In the genomic region with DNA sequence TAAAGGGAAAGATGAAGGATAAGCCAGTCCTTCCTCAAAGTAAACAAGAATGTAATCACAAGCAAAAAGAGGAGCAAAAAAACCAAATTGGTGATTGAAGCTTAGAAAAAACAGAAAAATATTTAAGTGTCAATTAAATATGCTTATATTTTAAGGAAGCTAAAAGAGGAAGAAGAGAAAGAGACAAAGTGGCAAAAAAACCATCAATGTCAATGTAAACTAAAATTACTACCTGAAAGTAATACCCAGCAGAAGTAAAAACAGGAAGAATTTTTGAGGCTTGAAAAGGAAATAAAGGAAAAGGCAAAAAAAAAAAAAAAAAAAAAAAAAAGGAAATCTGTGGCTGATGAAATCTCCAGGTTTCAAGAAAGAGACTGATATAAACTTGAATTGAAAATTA, we compare ENCODE assay signal across 29 cellular contexts. TPM values are rescaled to one million over a fixed set of nuclear protein-coding genes. Genes with fewer than 3 reads are reported as not detected.
DNase-seq lines count a peak whose midpoint lies in the region; ATAC-seq, FAIRE-seq and TF ChIP-seq lines count a peak whose summit lies in the region.
"Had no signal": no experiment of that assay in that cellular context is flagged by ENCODE, and none has a peak within 500 bp of the region (broad histone marks: within the 10 kb centered on the region; RNA-seq: fewer than 3 reads in every experiment).

No MANE protein-coding gene starts in this region.

- no peaks in the 10 kb centered on the region for H3K9me3 ChIP-seq in left ventricle myocardium inferior (replicated peaks)
- H3K9me3 ChIP-seq: MG63, psoas muscle, upper lobe of right lung had no signal

- H3K4me1 Mint-ChIP-seq in WTC11 (peaks cover 66% of the 10 kb centered on the region), chondrocyte (ENCODE audit: low read depth) (peaks cover 30% of the 10 kb centered on the region)

- no peaks in the 10 kb centered on the region for H3K27me3 Mint-ChIP-seq in WTC11 (ENCODE audit: low read depth)
- no peaks in the 10 kb centered on the region for H3K27me3 Mint-ChIP-seq in chondrocyte (ENCODE audit: low read depth)

- H3K36me3 Mint-ChIP-seq in WTC11 (peaks cover 3% of the 10 kb centered on the region; the same call in 1 of the 2 replicates), chondrocyte (ENCODE audit: low read depth) (no peaks in the 10 kb centered on the region)
- H3K36me3 Mint-ChIP-seq: activated naive CD4-positive, alpha-beta T cell treated with anti-CD3 and anti-CD28 coated beads, Interleukin-2, amount 50 U/mL, for 72 hours had no signal

- DNase-seq in left ventricle myocardium inferior, result no peak
- DNase-seq in left cardiac atrium, result no peak
- DNase-seq in NOMO-1 treated with DMSO at 0.1 percent for 48 hours (lab: John Stamatoyannopoulos, UW; ENCODE audit: unreplicated experiment), result peak; percentile 71
- DNase-seq in WTC11 (ENCODE audit: low spot score), result no peak
- DNase-seq in chondrocyte (ENCODE audit: low spot score), result no peak
- no peak for DNase-seq in HTR-8/SVneo (ENCODE audit: insufficient read length, low spot score)
- DNase-seq: 8988T; activated CD4-positive, alpha-beta T cell treated with anti-CD3 and anti-CD28 coated beads, Interleukin-2, amount 50 U/mL, for 48 hours; activated CD8-positive, alpha-beta memory T cell treated with anti-CD3 and anti-CD28 coated beads, Interleukin-2, amount 50 U/mL, for 4 hours; aorta; DMS53; GDM1; IMR-90; islet precursor cell; MG63; NCI-H1694; NCI-H524; NK-92 treated with Interleukin-12 subunit alpha and Interleukin-12 subunit beta, amount 100 ng/mL, for 24 hours; psoas muscle; substantia nigra; upper lobe of right lung had no signal

- H3K36me3 ChIP-seq in left ventricle myocardium inferior, result no peaks in the 10 kb centered on the region
- H3K36me3 ChIP-seq: cardiac muscle cell, MG63, upper lobe of right lung had no signal

- ATAC-seq in left cardiac atrium (no peak), WTC11 (no peak), GM18868 (IDR thresholded peaks at IDR 0.05; ENCODE audit: unreplicated experiment) (no peak), GM21528 (IDR thresholded peaks at IDR 0.05; ENCODE audit: low FRiP score, unreplicated experiment) (no peak)
- ATAC-seq: activated naive CD4-positive, alpha-beta T cell treated with anti-CD3 and anti-CD28 coated beads, Interleukin-2, amount 50 U/mL, for 72 hours; activated T-helper 17 cell treated with anti-CD3 and anti-CD28 coated beads, Interleukin-2, amount 50 U/mL, for 72 hours; psoas muscle; upper lobe of right lung had no signal

- CTCF ChIA-PET in WTC11 (lab: Charles Lee), result no interaction called here

- H3K9me3 Mint-ChIP-seq in WTC11 (peaks cover 10% of the 10 kb centered on the region), chondrocyte (ENCODE audit: low read depth) (no peaks in the 10 kb centered on the region)
- H3K9me3 Mint-ChIP-seq: activated naive CD4-positive, alpha-beta T cell treated with anti-CD3 and anti-CD28 coated beads, Interleukin-2, amount 50 U/mL, for 72 hours; activated T-helper 17 cell treated with anti-CD3 and anti-CD28 coated beads, Interleukin-2, amount 50 U/mL, for 72 hours had no signal

- no peak overlapping the region for H3K4me3 Mint-ChIP-seq in WTC11
- H3K4me3 Mint-ChIP-seq in chondrocyte (ENCODE audit: unreplicated experiment), result no peak overlapping the region
- H3K4me3 Mint-ChIP-seq: activated T-helper 17 cell treated with anti-CD3 and anti-CD28 coated beads, Interleukin-2, amount 50 U/mL, for 72 hours had no signal

- no peak for FAIRE-seq in HTR-8/SVneo (lab: Jason Lieb, UNC)
- FAIRE-seq: GM18507 had no signal

- H3K27ac ChIP-seq in left ventricle myocardium inferior (replicated peaks), result peak overlapping the region; percentile 76
- H3K27ac ChIP-seq: cardiac muscle cell, psoas muscle, SK-N-MC, upper lobe of right lung had no signal

- peaks cover 60% of the 10 kb centered on the region for H3K4me1 ChIP-seq in left ventricle myocardium inferior
- H3K4me1 ChIP-seq: psoas muscle had no signal

- TF ChIP-seq CTCF in left ventricle myocardium inferior (IDR thresholded peaks at IDR 0.05; ENCODE audit: borderline replicate concordance) (no peak), WTC11 (IDR thresholded peaks at IDR 0.05) (no peak), chondrocyte (IDR thresholded peaks at IDR 0.05) (no peak)

- H3K4me3 ChIP-seq in left ventricle myocardium inferior, result no peak overlapping the region
- H3K4me3 ChIP-seq: cardiac muscle cell, lung, MG63, psoas muscle, SK-N-MC, upper lobe of right lung had no signal

- intact Hi-C loops in left ventricle myocardium inferior (cut with micrococcal nuclease) (loop anchor here (5.0 kb wide), 1 partner anchor 35 kb away; the partner anchor contains the start of gene OGFRL1), left cardiac atrium (cut with DNase I) (no loop called here)

- H3K27me3 ChIP-seq in left ventricle myocardium inferior (ENCODE audit: low read depth), result no peaks in the 10 kb centered on the region
- H3K27me3 ChIP-seq: cardiac muscle cell, MG63, upper lobe of right lung had no signal

- peak overlapping the region; percentile 67; the same call in 1 of the 2 replicates for H3K27ac Mint-ChIP-seq in WTC11
- H3K27ac Mint-ChIP-seq in chondrocyte (ENCODE audit: unreplicated experiment), result no peak overlapping the region
- H3K27ac Mint-ChIP-seq: activated naive CD4-positive, alpha-beta T cell treated with anti-CD3 and anti-CD28 coated beads, Interleukin-2, amount 50 U/mL, for 72 hours; activated T-helper 17 cell treated with anti-CD3 and anti-CD28 coated beads, Interleukin-2, amount 50 U/mL, for 72 hours had no signal

- POLR2A ChIA-PET in WTC11 (lab: Charles Lee), result no interaction called here

TF ChIP-seq in WTC11, 78 proteins besides CTCF, POLR2A, EP300 and RAD21 (continues in another document):
- TF ChIP-seq, protein P1, sequence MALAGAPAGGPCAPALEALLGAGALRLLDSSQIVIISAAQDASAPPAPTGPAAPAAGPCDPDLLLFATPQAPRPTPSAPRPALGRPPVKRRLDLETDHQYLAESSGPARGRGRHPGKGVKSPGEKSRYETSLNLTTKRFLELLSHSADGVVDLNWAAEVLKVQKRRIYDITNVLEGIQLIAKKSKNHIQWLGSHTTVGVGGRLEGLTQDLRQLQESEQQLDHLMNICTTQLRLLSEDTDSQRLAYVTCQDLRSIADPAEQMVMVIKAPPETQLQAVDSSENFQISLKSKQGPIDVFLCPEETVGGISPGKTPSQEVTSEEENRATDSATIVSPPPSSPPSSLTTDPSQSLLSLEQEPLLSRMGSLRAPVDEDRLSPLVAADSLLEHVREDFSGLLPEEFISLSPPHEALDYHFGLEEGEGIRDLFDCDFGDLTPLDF (CRISPR knock-in tag; IDR thresholded peaks at IDR 0.05), result no peak
- TF ChIP-seq JAZF1 (CRISPR knock-in tag; IDR thresholded peaks at IDR 0.05), result no peak
- TF ChIP-seq CBFB (CRISPR knock-in tag; IDR thresholded peaks at IDR 0.05; ENCODE audit: low read depth), result no peak
- no peak for TF ChIP-seq GTF2I (CRISPR knock-in tag; conservative IDR thresholded peaks at IDR 0.05)
- no peak for TF ChIP-seq ZNF416 (CRISPR knock-in tag; IDR thresholded peaks at IDR 0.05)
- TF ChIP-seq, protein P2, sequence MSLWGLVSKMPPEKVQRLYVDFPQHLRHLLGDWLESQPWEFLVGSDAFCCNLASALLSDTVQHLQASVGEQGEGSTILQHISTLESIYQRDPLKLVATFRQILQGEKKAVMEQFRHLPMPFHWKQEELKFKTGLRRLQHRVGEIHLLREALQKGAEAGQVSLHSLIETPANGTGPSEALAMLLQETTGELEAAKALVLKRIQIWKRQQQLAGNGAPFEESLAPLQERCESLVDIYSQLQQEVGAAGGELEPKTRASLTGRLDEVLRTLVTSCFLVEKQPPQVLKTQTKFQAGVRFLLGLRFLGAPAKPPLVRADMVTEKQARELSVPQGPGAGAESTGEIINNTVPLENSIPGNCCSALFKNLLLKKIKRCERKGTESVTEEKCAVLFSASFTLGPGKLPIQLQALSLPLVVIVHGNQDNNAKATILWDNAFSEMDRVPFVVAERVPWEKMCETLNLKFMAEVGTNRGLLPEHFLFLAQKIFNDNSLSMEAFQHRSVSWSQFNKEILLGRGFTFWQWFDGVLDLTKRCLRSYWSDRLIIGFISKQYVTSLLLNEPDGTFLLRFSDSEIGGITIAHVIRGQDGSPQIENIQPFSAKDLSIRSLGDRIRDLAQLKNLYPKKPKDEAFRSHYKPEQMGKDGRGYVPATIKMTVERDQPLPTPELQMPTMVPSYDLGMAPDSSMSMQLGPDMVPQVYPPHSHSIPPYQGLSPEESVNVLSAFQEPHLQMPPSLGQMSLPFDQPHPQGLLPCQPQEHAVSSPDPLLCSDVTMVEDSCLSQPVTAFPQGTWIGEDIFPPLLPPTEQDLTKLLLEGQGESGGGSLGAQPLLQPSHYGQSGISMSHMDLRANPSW (CRISPR knock-in tag; conservative IDR thresholded peaks at IDR 0.05; ENCODE audit: low read depth), result no peak
- no peak for TF ChIP-seq ETV6 (CRISPR knock-in tag; IDR thresholded peaks at IDR 0.05)
- no peak for TF ChIP-seq GRHL2 (CRISPR knock-in tag; IDR thresholded peaks at IDR 0.05; ENCODE audit: insufficient replicate concordance, severe bottlenecking)
- TF ChIP-seq, protein P3, sequence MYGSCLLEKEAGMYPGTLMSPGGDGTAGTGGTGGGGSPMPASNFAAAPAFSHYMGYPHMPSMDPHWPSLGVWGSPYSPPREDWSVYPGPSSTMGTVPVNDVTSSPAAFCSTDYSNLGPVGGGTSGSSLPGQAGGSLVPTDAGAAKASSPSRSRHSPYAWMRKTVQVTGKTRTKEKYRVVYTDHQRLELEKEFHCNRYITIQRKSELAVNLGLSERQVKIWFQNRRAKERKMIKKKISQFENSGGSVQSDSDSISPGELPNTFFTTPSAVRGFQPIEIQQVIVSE (CRISPR knock-in tag; IDR thresholded peaks at IDR 0.05; ENCODE audit: borderline replicate concordance), result no peak
- TF ChIP-seq ZNF121 (CRISPR knock-in tag; IDR thresholded peaks at IDR 0.05), result no peak
- TF ChIP-seq, protein P4, sequence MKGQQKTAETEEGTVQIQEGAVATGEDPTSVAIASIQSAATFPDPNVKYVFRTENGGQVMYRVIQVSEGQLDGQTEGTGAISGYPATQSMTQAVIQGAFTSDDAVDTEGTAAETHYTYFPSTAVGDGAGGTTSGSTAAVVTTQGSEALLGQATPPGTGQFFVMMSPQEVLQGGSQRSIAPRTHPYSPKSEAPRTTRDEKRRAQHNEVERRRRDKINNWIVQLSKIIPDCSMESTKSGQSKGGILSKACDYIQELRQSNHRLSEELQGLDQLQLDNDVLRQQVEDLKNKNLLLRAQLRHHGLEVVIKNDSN (CRISPR knock-in tag; IDR thresholded peaks at IDR 0.05), result no peak

RNA-seq across cellular contexts. Expression of gene OGFRL1, which starts 36.2 kb away (rescaled TPM):
- total RNA-seq in left ventricle myocardium inferior (7.1 TPM), left cardiac atrium (10 to 100 TPM; 13.1 to 14.7 TPM), WTC11 (2021) (3.8 to 5.4 TPM (median 4.0 TPM) in 3 replicates), chondrocyte (3.9 to 6.5 TPM (median 6.3 TPM) in 3 replicates)
